20 cellular contexts compared by ENCODE assay signal in genomic region chr2:200137691-200138090, GRCh38.
A peak's percentile ranks its signal among the peaks of the same experiment; 100 is the strongest.
DNase-seq lines count a peak whose midpoint lies in the region; ATAC-seq and TF ChIP-seq lines count a peak whose summit lies in the region.
"Had no signal": no experiment of that assay in that cellular context is flagged by ENCODE, and none has a peak within 500 bp of the region (broad histone marks: within the 10 kb centered on the region; RNA-seq: fewer than 3 reads in every experiment).

No MANE protein-coding gene starts in this region.

- peaks cover 3% of the 10 kb centered on the region for H3F3A ChIP-seq in SK-N-SH (replicated peaks; ENCODE audit: insufficient read depth)

- H2BK120ac ChIP-seq in mesendoderm (ENCODE audit: low read depth, low read length) (peak overlapping the region; percentile 68), trophoblast cell (ENCODE audit: insufficient read depth, low read length, poor library complexity) (no peak overlapping the region)

- H2AK5ac ChIP-seq in mesendoderm (ENCODE audit: low read length) (no peak overlapping the region), trophoblast cell (ENCODE audit: low read length) (no peak overlapping the region)

- H3K27ac Mint-ChIP-seq in chondrocyte (ENCODE audit: unreplicated experiment): peak overlapping the region; percentile 78

- no peaks in the 10 kb centered on the region for H4K20me1 ChIP-seq in SK-N-SH (ENCODE audit: insufficient read depth)

- no peak for TF ChIP-seq RAD21 in SK-N-SH (IDR thresholded peaks at IDR 0.05; ENCODE audit: low read length)

- H3K36me3 ChIP-seq in mesendoderm (ENCODE audit: control insufficient read depth, insufficient read depth, low read length) (no peaks in the 10 kb centered on the region), trophoblast cell (ENCODE audit: control insufficient read depth in 1 of 2, insufficient read depth in 2 of 2, low read length in 2 of 2) (no peaks in the 10 kb centered on the region), SJCRH30 (no peaks in the 10 kb centered on the region), SK-N-SH (replicated peaks in 1 of 2; ENCODE audit: control insufficient read depth in 1 of 2, insufficient read depth in 2 of 2, low read length in 1 of 2) (no peaks in the 10 kb centered on the region)
- H3K36me3 ChIP-seq: SJSA1 had no signal

- H3K79me2 ChIP-seq in mesendoderm (ENCODE audit: control insufficient read depth, insufficient read depth, low read length): no peaks in the 10 kb centered on the region
- no peaks in the 10 kb centered on the region for H3K79me2 ChIP-seq in trophoblast cell (ENCODE audit: control insufficient read depth, insufficient read depth, low read length, poor library complexity)
- H3K79me2 ChIP-seq in SK-N-SH (ENCODE audit: insufficient read depth): no peaks in the 10 kb centered on the region

- H3K4me3 ChIP-seq in mesendoderm (ENCODE audit: low read length) (no peak overlapping the region), trophoblast cell (ENCODE audit: low read depth, low read length) (no peak overlapping the region), SJCRH30 (no peak overlapping the region), SK-N-SH (ENCODE audit: low read depth in 2 of 2, low read length in 1 of 2) (no peak overlapping the region)
- H3K4me3 ChIP-seq: SJSA1 had no signal

- TF ChIP-seq EP300 in SK-N-SH (IDR thresholded peaks at IDR 0.05; ENCODE audit: borderline replicate concordance in 1 of 2, low read depth in 1 of 2, low read length in 1 of 2): no peak

- H3K23ac ChIP-seq in mesendoderm (ENCODE audit: low read length) (no peak overlapping the region), trophoblast cell (ENCODE audit: low read length) (no peak overlapping the region)

- no peak overlapping the region for H3K56ac ChIP-seq in mesendoderm (ENCODE audit: low read length)

- H2BK12ac ChIP-seq in trophoblast cell (ENCODE audit: low read length): no peak overlapping the region

- H3K4me3 Mint-ChIP-seq in chondrocyte (ENCODE audit: unreplicated experiment): no peak overlapping the region

- ATAC-seq in GM18502 (IDR thresholded peaks at IDR 0.05; ENCODE audit: poor library complexity, unreplicated experiment): no peak
- ATAC-seq: HCT116, Panc1 had no signal

- H3K36me3 Mint-ChIP-seq in chondrocyte (ENCODE audit: low read depth): no peaks in the 10 kb centered on the region

- peaks cover 50% of the 10 kb centered on the region for H3K4me1 Mint-ChIP-seq in chondrocyte (ENCODE audit: low read depth)

- POLR2A ChIA-PET in SK-N-SH (lab: Yijun Ruan, JAX): no interaction called here

- no peak overlapping the region for H4K12ac ChIP-seq in trophoblast cell (ENCODE audit: low read depth, low read length)

- H3K27me3 ChIP-seq in mesendoderm (ENCODE audit: insufficient read depth, low read length, poor library complexity) (no peaks in the 10 kb centered on the region), trophoblast cell (ENCODE audit: insufficient read depth, low read length) (no peaks in the 10 kb centered on the region), SJCRH30 (no peaks in the 10 kb centered on the region), SK-N-SH (ENCODE audit: insufficient read depth) (no peaks in the 10 kb centered on the region; the same call in 1 of the 2 replicates)

- H3K4me1 ChIP-seq in mesendoderm (ENCODE audit: control insufficient read depth, low read depth, low read length) (no peaks in the 10 kb centered on the region), trophoblast cell (ENCODE audit: control insufficient read depth in 1 of 2, insufficient read depth in 2 of 2, low read length in 2 of 2) (peaks cover 2 to 3% of the 10 kb centered on the region in 2 experiments), SJCRH30 (peaks cover 29% of the 10 kb centered on the region), SK-N-SH (ENCODE audit: control insufficient read depth in 1 of 2, insufficient read depth in 2 of 2, low read depth in 1 of 2, low read length in 1 of 2) (no peaks in the 10 kb centered on the region; a peak in 1 of 4 replicates)
- H3K4me1 ChIP-seq: SJSA1 had no signal

- no peaks in the 10 kb centered on the region for H3K9me2 ChIP-seq in SK-N-SH

- H3K4ac ChIP-seq in mesendoderm (ENCODE audit: low read depth, low read length): no peak overlapping the region
- no peak overlapping the region for H3K4ac ChIP-seq in trophoblast cell (ENCODE audit: low read depth, low read length)

- no CpG with 5 or more reads among the region's 1 CpG for WGBS in mesendoderm (ENCODE audit: extremely low coverage, insufficient coverage, low lambda C conversion rate)
- no CpG with 5 or more reads among the region's 1 CpG for WGBS in trophoblast cell (ENCODE audit: extremely low coverage, insufficient coverage, insufficient read length)
- 55% methylated on average over 1 of the region's 1 CpG for WGBS in SK-N-SH (ENCODE audit: low lambda C conversion rate)

- no peaks in the 10 kb centered on the region for H3K27me3 Mint-ChIP-seq in chondrocyte (ENCODE audit: low read depth)

- H3K4me2 ChIP-seq in mesendoderm (ENCODE audit: low read length) (no peak overlapping the region), trophoblast cell (ENCODE audit: low read length) (no peak overlapping the region), SK-N-SH (no peak overlapping the region)

- H3K27ac ChIP-seq in mesendoderm (ENCODE audit: low read depth, low read length): no peak overlapping the region
- H3K27ac ChIP-seq in trophoblast cell (ENCODE audit: low read depth, low read length): peak overlapping the region; percentile 73
- no peak overlapping the region; the same call in 1 of the 2 replicates for H3K27ac ChIP-seq in SJCRH30
- no peak overlapping the region for H3K27ac ChIP-seq in SK-N-SH (ENCODE audit: low read depth in 2 of 2, low read length in 1 of 2)
- H3K27ac ChIP-seq: C4-2B, SJSA1 had no signal

- H4K91ac ChIP-seq in trophoblast cell (ENCODE audit: low read depth, low read length): no peak overlapping the region

- no peak overlapping the region for H4K5ac ChIP-seq in mesendoderm (ENCODE audit: low read length)

- no peak overlapping the region for H2BK15ac ChIP-seq in mesendoderm (replicated peaks; ENCODE audit: low read depth)

- no peak for TF ChIP-seq CTCF in chondrocyte (IDR thresholded peaks at IDR 0.05)
- TF ChIP-seq CTCF in SK-N-SH (IDR thresholded peaks at IDR 0.05): no peak

- peaks cover 3% of the 10 kb centered on the region for H3K9me3 Mint-ChIP-seq in chondrocyte (ENCODE audit: low read depth)

- H3K14ac ChIP-seq in trophoblast cell (ENCODE audit: low read length): no peak overlapping the region

- DNase-seq in chondrocyte (ENCODE audit: low spot score) (no peak), mesendoderm (no peak), trophoblast cell (no peak), SJCRH30 (no peak), SK-N-SH (no peak), retina (no peak)
- DNase-seq: AML-193, DMS 273 treated with DMSO at 0.1 percent for 48 hours, DND-41, NCI-H1092 treated with DMSO at 0.1 percent for 48 hours, NCI-H146, NCI-H2029 treated with DMSO at 0.1 percent for 48 hours, NCI-H2171, NCI-H446 treated with DMSO at 0.1 percent for 48 hours, NCI-H69 had no signal

- H3K79me1 ChIP-seq in mesendoderm (ENCODE audit: low read length) (no peaks in the 10 kb centered on the region), trophoblast cell (ENCODE audit: low read length) (no peaks in the 10 kb centered on the region)

- H3K9ac ChIP-seq in mesendoderm (ENCODE audit: low read length): no peak overlapping the region
- no peak overlapping the region for H3K9ac ChIP-seq in trophoblast cell (ENCODE audit: low read length)
- H3K9ac ChIP-seq in SK-N-SH: no peak overlapping the region

- no peak overlapping the region for H4K8ac ChIP-seq in mesendoderm (ENCODE audit: low read depth, low read length)
- no peak overlapping the region for H4K8ac ChIP-seq in trophoblast cell (ENCODE audit: low read depth, low read length)

- H2AFZ ChIP-seq in trophoblast cell (ENCODE audit: insufficient read depth, low read length, poor library complexity) (no peak overlapping the region), SK-N-SH (ENCODE audit: low read depth) (no peak overlapping the region)

- H3K18ac ChIP-seq in mesendoderm (ENCODE audit: low read length) (peak overlapping the region; percentile 18), trophoblast cell (ENCODE audit: low read length) (no peak overlapping the region)

- no peak overlapping the region for H2BK5ac ChIP-seq in mesendoderm (ENCODE audit: low read length)
- no peak overlapping the region for H2BK5ac ChIP-seq in trophoblast cell (ENCODE audit: low read depth, low read length, poor library complexity)

- H3K9me3 ChIP-seq in trophoblast cell (ENCODE audit: insufficient read depth, low read depth, low read length) (no peaks in the 10 kb centered on the region), SJCRH30 (replicated peaks) (peaks cover 11% of the 10 kb centered on the region), SK-N-SH (no peaks in the 10 kb centered on the region)

- CTCF ChIA-PET in SK-N-SH (lab: Yijun Ruan, JAX): interaction anchor here (1.1 to 1.2 kb wide), 2 partner anchors 343 to 576 kb away, joined by 3 to 6 read pairs; no protein-coding TSS in a partner anchor

TF ChIP-seq in SK-N-SH, 30 proteins besides CTCF, POLR2A, EP300 and RAD21 (continues in another document):
- TF ChIP-seq GATA2 (CRISPR knock-in tag; IDR thresholded peaks at IDR 0.05) (no peak), POLR2AphosphoS5 (IDR thresholded peaks at IDR 0.05; ENCODE audit: low read depth, low read length) (no peak), CHD2 (IDR thresholded peaks at IDR 0.05; ENCODE audit: low read length, partially characterized antibody) (no peak), USF1 (IDR thresholded peaks at IDR 0.05; ENCODE audit: borderline replicate concordance, low read depth) (no peak)
- TF ChIP-seq, protein P1, sequence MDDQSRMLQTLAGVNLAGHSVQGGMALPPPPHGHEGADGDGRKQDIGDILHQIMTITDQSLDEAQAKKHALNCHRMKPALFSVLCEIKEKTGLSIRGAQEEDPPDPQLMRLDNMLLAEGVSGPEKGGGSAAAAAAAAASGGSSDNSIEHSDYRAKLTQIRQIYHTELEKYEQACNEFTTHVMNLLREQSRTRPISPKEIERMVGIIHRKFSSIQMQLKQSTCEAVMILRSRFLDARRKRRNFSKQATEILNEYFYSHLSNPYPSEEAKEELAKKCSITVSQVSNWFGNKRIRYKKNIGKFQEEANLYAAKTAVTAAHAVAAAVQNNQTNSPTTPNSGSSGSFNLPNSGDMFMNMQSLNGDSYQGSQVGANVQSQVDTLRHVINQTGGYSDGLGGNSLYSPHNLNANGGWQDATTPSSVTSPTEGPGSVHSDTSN (IDR thresholded peaks at IDR 0.05): no peak
